Comparison of ENCODE assay signal across 8 cellular contexts in genomic region chr5:172293054-172293744, GRCh38.
DNase-seq lines count a peak whose midpoint lies in the region; ATAC-seq lines count a peak whose summit lies in the region.

No MANE protein-coding gene starts in this region.

- ATAC-seq in HG02840 (IDR thresholded peaks at IDR 0.05; ENCODE audit: low FRiP score, unreplicated experiment): peak; percentile 62

- H3K36me3 Mint-ChIP-seq in T-helper 2 cell treated with Interferon-gamma antibody and Interleukin-4, amounts not matched to agents 5 μg/mL and 100 μg/mL, for 36 hours (ENCODE audit: low read depth): no peaks in the 10 kb centered on the region

- no peaks in the 10 kb centered on the region for H3K9me3 Mint-ChIP-seq in T-helper 2 cell treated with Interferon-gamma antibody and Interleukin-4, amounts not matched to agents 5 μg/mL and 100 μg/mL, for 36 hours

- peaks cover 6% of the 10 kb centered on the region for H3K4me1 Mint-ChIP-seq in T-helper 2 cell treated with Interferon-gamma antibody and Interleukin-4, amounts not matched to agents 5 μg/mL and 100 μg/mL, for 36 hours (ENCODE audit: low read depth)

- H3K4me3 Mint-ChIP-seq in T-helper 2 cell treated with Interferon-gamma antibody and Interleukin-4, amounts not matched to agents 5 μg/mL and 100 μg/mL, for 36 hours: no peak overlapping the region

- H3K27me3 Mint-ChIP-seq in T-helper 2 cell treated with Interferon-gamma antibody and Interleukin-4, amounts not matched to agents 5 μg/mL and 100 μg/mL, for 36 hours (ENCODE audit: low read depth): peaks cover 25% of the 10 kb centered on the region

- DNase-seq in NCI-H524 (lab: John Stamatoyannopoulos, UW): peak; percentile 19 to 78
- DNase-seq in NCI-H524 treated with DMSO at 0.1 percent for 48 hours (lab: John Stamatoyannopoulos, UW): no peak
- peak; percentile 31 for DNase-seq in NCI-H1694 treated with DMSO at 0.1 percent for 48 hours (lab: John Stamatoyannopoulos, UW)
- DNase-seq in T-helper 2 cell treated with Interferon-gamma antibody and Interleukin-4, amounts not matched to agents 5 μg/mL and 100 μg/mL, for 36 hours (ENCODE audit: low spot score): peak; percentile 46
- peak in 54 of 58 donors; percentile 3 to 84 (median 52) for DNase-seq in anterior cingulate cortex (lab: John Stamatoyannopoulos, UW)
- DNase-seq in hippocampal formation (lab: John Stamatoyannopoulos, UW): peak; percentile 53 to 83
- DNase-seq in stimulated activated CD4-positive, alpha-beta T cell treated with anti-CD3 and anti-CD28 coated beads, Interleukin-12 subunit alpha, Interleukin-12 subunit beta, amount 100 ng/mL, for 48 hours (ENCODE audit: low read depth in 2 of 3, low spot score in 1 of 3): peak; percentile 34 to 61 (median 42)

- H3K27ac Mint-ChIP-seq in T-helper 2 cell treated with Interferon-gamma antibody and Interleukin-4, amounts not matched to agents 5 μg/mL and 100 μg/mL, for 36 hours: no peak overlapping the region
